ENCODE assay signal across 1 cellular context in genomic region chr12:1804545-1805332, GRCh38.
TF ChIP-seq lines count a peak whose summit lies in the region.

No MANE protein-coding gene starts in this region.

TF ChIP-seq in HepG2, 621 proteins besides CTCF, POLR2A, EP300 and RAD21 (continued from another document and continues in another):
- TF ChIP-seq FOXK2 (IDR thresholded peaks at IDR 0.05) (no peak), ERF (CRISPR knock-in tag; IDR thresholded peaks at IDR 0.05) (0 out of 2 replicates have a peak, but pooled peaks have one; percentile 39), HNF4A (CRISPR knock-in tag; IDR thresholded peaks at IDR 0.05) (0 out of 2 replicates have a peak, but pooled peaks have one; percentile 14), PRDM10 (CRISPR knock-in tag; IDR thresholded peaks at IDR 0.05; ENCODE audit: low read depth) (0 out of 2 replicates have a peak, but pooled peaks have one; percentile 21), SAFB2 (CRISPR knock-in tag; IDR thresholded peaks at IDR 0.05; ENCODE audit: borderline replicate concordance, low read depth) (no peak), NR2F2 (IDR thresholded peaks at IDR 0.05; ENCODE audit: borderline replicate concordance, low read depth) (no peak), SIX4 (CRISPR knock-in tag; IDR thresholded peaks at IDR 0.05) (no peak), ZBTB49 (CRISPR knock-in tag; IDR thresholded peaks at IDR 0.05; ENCODE audit: borderline replicate concordance) (no peak), ZNF839 (CRISPR knock-in tag; IDR thresholded peaks at IDR 0.05; ENCODE audit: borderline replicate concordance) (no peak), GZF1 (CRISPR knock-in tag; IDR thresholded peaks at IDR 0.05) (no peak), ZSCAN9 (CRISPR knock-in tag; IDR thresholded peaks at IDR 0.05; ENCODE audit: borderline replicate concordance) (no peak), DPF2 (CRISPR knock-in tag; IDR thresholded peaks at IDR 0.05; ENCODE audit: borderline replicate concordance, low read depth) (no peak), HCFC1 (IDR thresholded peaks at IDR 0.05; ENCODE audit: low read depth, low read length) (peak; percentile 85), STAT5B (CRISPR knock-in tag; IDR thresholded peaks at IDR 0.05) (no peak), FOXA3 (CRISPR knock-in tag; IDR thresholded peaks at IDR 0.05) (no peak), CREB1 (IDR thresholded peaks at IDR 0.05) (no peak), CREB1 (CRISPR knock-in tag; IDR thresholded peaks at IDR 0.05) (no peak), SKI (IDR thresholded peaks at IDR 0.05; ENCODE audit: partially characterized antibody) (no peak), ZNF580 (CRISPR knock-in tag; IDR thresholded peaks at IDR 0.05; ENCODE audit: borderline replicate concordance, low read depth) (no peak), ETS1 (CRISPR knock-in tag; IDR thresholded peaks at IDR 0.05) (no peak), SIN3A (IDR thresholded peaks at IDR 0.05; ENCODE audit: borderline replicate concordance, low read depth, low read length) (no peak), CREM (IDR thresholded peaks at IDR 0.05) (peak; percentile 53; the same call in 1 of the 2 replicates), CREM (CRISPR knock-in tag; IDR thresholded peaks at IDR 0.05) (no peak), ZBTB38 (CRISPR knock-in tag; IDR thresholded peaks at IDR 0.05) (peak; percentile 91), IKZF5 (CRISPR knock-in tag; IDR thresholded peaks at IDR 0.05) (no peak), ZNF704 (CRISPR knock-in tag; IDR thresholded peaks at IDR 0.05; ENCODE audit: borderline replicate concordance) (no peak), TRIM24 (CRISPR knock-in tag; IDR thresholded peaks at IDR 0.05) (no peak), HNF1B (CRISPR knock-in tag; IDR thresholded peaks at IDR 0.05) (no peak), AGO2 (optimal IDR thresholded peaks at IDR 0.05; ENCODE audit: low read depth, low read length) (peak; percentile 47), USF2 (IDR thresholded peaks at IDR 0.05; ENCODE audit: low read depth, low read length) (no peak), USF2 (CRISPR knock-in tag; IDR thresholded peaks at IDR 0.05; ENCODE audit: borderline replicate concordance) (no peak), ZNF879 (CRISPR knock-in tag; IDR thresholded peaks at IDR 0.05) (no peak), ZNF768 (CRISPR knock-in tag; IDR thresholded peaks at IDR 0.05) (no peak), ZNF460 (CRISPR knock-in tag; IDR thresholded peaks at IDR 0.05; ENCODE audit: borderline replicate concordance) (no peak), ZNF501 (CRISPR knock-in tag; IDR thresholded peaks at IDR 0.05) (peak; percentile 57; the same call in 1 of the 2 replicates), ATF5 (CRISPR knock-in tag; IDR thresholded peaks at IDR 0.05; ENCODE audit: low read depth) (no peak), ZXDC (CRISPR knock-in tag; IDR thresholded peaks at IDR 0.05) (no peak), ZNF143 (CRISPR knock-in tag; IDR thresholded peaks at IDR 0.05) (peak; percentile 95), SATB2 (CRISPR knock-in tag; IDR thresholded peaks at IDR 0.05) (no peak), ZNF614 (CRISPR knock-in tag; IDR thresholded peaks at IDR 0.05; ENCODE audit: borderline replicate concordance) (no peak), ZNF639 (CRISPR knock-in tag; conservative IDR thresholded peaks at IDR 0.05) (no peak), PBX2 (CRISPR knock-in tag; IDR thresholded peaks at IDR 0.05) (no peak), HIVEP1 (CRISPR knock-in tag; IDR thresholded peaks at IDR 0.05) (no peak), ZNF432 (CRISPR knock-in tag; IDR thresholded peaks at IDR 0.05; ENCODE audit: borderline replicate concordance) (no peak), PHB2 (IDR thresholded peaks at IDR 0.05; ENCODE audit: partially characterized antibody) (no peak), ZNF225 (CRISPR knock-in tag; IDR thresholded peaks at IDR 0.05) (no peak)
